ENCODE assay signal across 17 cellular contexts in genomic region chr3:56132762-56133161, GRCh38.
DNase-seq lines count a peak whose midpoint lies in the region; ATAC-seq, FAIRE-seq and TF ChIP-seq lines count a peak whose summit lies in the region.
"Had no signal": no experiment of that assay in that cellular context is flagged by ENCODE, and none has a peak within 500 bp of the region (broad histone marks: within the 10 kb centered on the region; RNA-seq: fewer than 3 reads in every experiment).

No MANE protein-coding gene starts in this region.

- no peak overlapping the region for H3K4ac ChIP-seq in mesendoderm (ENCODE audit: low read depth, low read length)

- H3K27me3 Mint-ChIP-seq in astrocyte (ENCODE audit: low read depth, unreplicated experiment): no peaks in the 10 kb centered on the region

- no CpG with 5 or more reads among the region's 3 CpGs for WGBS in mesendoderm (ENCODE audit: extremely low coverage, insufficient coverage, low lambda C conversion rate)

- no peak overlapping the region for H2BK5ac ChIP-seq in mesendoderm (ENCODE audit: low read length)

- TF ChIP-seq CTCF in PC-3 (conservative IDR thresholded peaks at IDR 0.05; ENCODE audit: low read depth, low read length): no peak
- no peak for TF ChIP-seq CTCF in astrocyte (IDR thresholded peaks at IDR 0.05; ENCODE audit: insufficient read depth, low read depth, low read length)

- H3K27ac Mint-ChIP-seq in astrocyte (ENCODE audit: unreplicated experiment): peak overlapping the region; percentile 82

- H3F3A ChIP-seq in PC-3 (ENCODE audit: low read length, unreplicated experiment): peaks cover 9% of the 10 kb centered on the region

- H3K9me2 ChIP-seq in PC-3 (replicated peaks; ENCODE audit: low read length): no peaks in the 10 kb centered on the region

- H3K9me3 ChIP-seq in PC-3 (ENCODE audit: low read length) (no peaks in the 10 kb centered on the region), astrocyte (ENCODE audit: insufficient read depth, low read depth, low read length) (no peaks in the 10 kb centered on the region)
- H3K9me3 ChIP-seq: HAP-1 had no signal

- H3K27ac ChIP-seq in PC-3 (ENCODE audit: low read length) (no peak overlapping the region), astrocyte (ENCODE audit: low read depth, low read length) (no peak overlapping the region), mesendoderm (ENCODE audit: low read depth, low read length) (no peak overlapping the region)
- H3K27ac ChIP-seq: C4-2B had no signal

- H3K79me1 ChIP-seq in mesendoderm (ENCODE audit: low read length): no peaks in the 10 kb centered on the region

- H3K4me1 Mint-ChIP-seq in astrocyte (ENCODE audit: low read depth, unreplicated experiment): peaks cover 52% of the 10 kb centered on the region

- POLR2A ChIA-PET in PC-3 (lab: Charles Lee; ENCODE audit: unreplicated experiment): no interaction called here

- H3K36me3 ChIP-seq in PC-3 (ENCODE audit: low read depth, low read length): no peaks in the 10 kb centered on the region
- no peaks in the 10 kb centered on the region for H3K36me3 ChIP-seq in astrocyte (ENCODE audit: insufficient read depth, low read length)
- H3K36me3 ChIP-seq in mesendoderm (ENCODE audit: control insufficient read depth, insufficient read depth, low read length): no peaks in the 10 kb centered on the region
- H3K36me3 ChIP-seq: HAP-1 had no signal

- no peak overlapping the region for H4K8ac ChIP-seq in mesendoderm (ENCODE audit: low read depth, low read length)

- no peaks in the 10 kb centered on the region for H3K36me3 Mint-ChIP-seq in astrocyte (ENCODE audit: low read depth, unreplicated experiment)

- no peaks in the 10 kb centered on the region for H3K27me3 ChIP-seq in PC-3 (ENCODE audit: low read length)
- H3K27me3 ChIP-seq in astrocyte (ENCODE audit: insufficient read depth, low read length): peaks cover 6% of the 10 kb centered on the region
- no peaks in the 10 kb centered on the region for H3K27me3 ChIP-seq in mesendoderm (ENCODE audit: insufficient read depth, low read length, poor library complexity)

- H2AFZ ChIP-seq in PC-3 (ENCODE audit: low read length) (no peak overlapping the region), astrocyte (ENCODE audit: low read depth, low read length) (no peak overlapping the region)

- peak overlapping the region; percentile 45 for H2BK120ac ChIP-seq in mesendoderm (ENCODE audit: low read depth, low read length)

- no peaks in the 10 kb centered on the region for H3K79me2 ChIP-seq in PC-3 (ENCODE audit: low read length)
- no peaks in the 10 kb centered on the region for H3K79me2 ChIP-seq in astrocyte (ENCODE audit: insufficient read depth, low read length)
- H3K79me2 ChIP-seq in mesendoderm (ENCODE audit: control insufficient read depth, insufficient read depth, low read length): no peaks in the 10 kb centered on the region

- H3K9me3 Mint-ChIP-seq in astrocyte (ENCODE audit: unreplicated experiment): no peaks in the 10 kb centered on the region

- H3K23ac ChIP-seq in mesendoderm (ENCODE audit: low read length): no peak overlapping the region

- no peak overlapping the region for H4K5ac ChIP-seq in mesendoderm (ENCODE audit: low read length)

- no peak overlapping the region for H3K4me3 Mint-ChIP-seq in astrocyte (ENCODE audit: unreplicated experiment)

- H2AK5ac ChIP-seq in mesendoderm (ENCODE audit: low read length): no peak overlapping the region

- DNase-seq in PC-3 (no peak), astrocyte (ENCODE audit: low read depth) (no peak), mesendoderm (no peak), posterior cingulate gyrus (no peak), activated gamma-delta T cell (lab: John Stamatoyannopoulos, UW) (no peak), pons (ENCODE audit: low spot score) (no peak)
- no peak for DNase-seq in stimulated activated CD4-positive, alpha-beta T cell treated with anti-CD3 and anti-CD28 coated beads, Interleukin-4, amount 100 ng/mL, for 24 hours
- DNase-seq: DMS79 treated with DMSO at 0.1 percent for 48 hours, NCI-H1092 treated with DMSO at 0.1 percent for 48 hours, NCI-H146, NCI-H2029 treated with DMSO at 0.1 percent for 48 hours, NCI-H2171, NCI-H526, SHP77 had no signal

- H3K9ac ChIP-seq in PC-3 (ENCODE audit: low read length) (no peak overlapping the region), astrocyte (ENCODE audit: low read length) (no peak overlapping the region), mesendoderm (ENCODE audit: low read length) (no peak overlapping the region)

- FAIRE-seq in astrocyte (lab: Jason Lieb, UNC): no peak
- FAIRE-seq: D721Med had no signal

- BruUV-seq in PC-3 (replicated peaks; lab: Mats Ljungman, UMichigan): no TSS peak

- peak overlapping the region; percentile 23 for H3K18ac ChIP-seq in mesendoderm (ENCODE audit: low read length)

- H3K4me3 ChIP-seq in PC-3 (ENCODE audit: low read length) (no peak overlapping the region), astrocyte (ENCODE audit: insufficient read depth, low read depth, low read length) (no peak overlapping the region), mesendoderm (ENCODE audit: low read length) (no peak overlapping the region)
- H3K4me3 ChIP-seq: HAP-1 had no signal

- CTCF ChIA-PET in PC-3 (lab: Charles Lee): interaction anchor here (0.6 kb wide), 1 partner anchor 419 kb away, joined by 3 read pairs; no protein-coding TSS in a partner anchor

- H2BK15ac ChIP-seq in mesendoderm (replicated peaks; ENCODE audit: low read depth): no peak overlapping the region

- H3K56ac ChIP-seq in mesendoderm (ENCODE audit: low read length): no peak overlapping the region

- peak overlapping the region; percentile 58; the same call in 1 of the 2 replicates for H3K4me2 ChIP-seq in PC-3 (ENCODE audit: low read length)
- peak overlapping the region; percentile 70 for H3K4me2 ChIP-seq in astrocyte (ENCODE audit: low read length)
- H3K4me2 ChIP-seq in mesendoderm (ENCODE audit: low read length): no peak overlapping the region

- H4K20me1 ChIP-seq in PC-3 (ENCODE audit: low read length) (no peaks in the 10 kb centered on the region), astrocyte (ENCODE audit: insufficient read depth, low read length) (no peaks in the 10 kb centered on the region)

- H3K4me1 ChIP-seq in PC-3 (ENCODE audit: insufficient read depth, low read length): peaks cover 41% of the 10 kb centered on the region
- H3K4me1 ChIP-seq in astrocyte (ENCODE audit: insufficient read depth, low read length): peaks cover 23% of the 10 kb centered on the region
- H3K4me1 ChIP-seq in mesendoderm (ENCODE audit: control insufficient read depth, low read depth, low read length): peaks cover 2% of the 10 kb centered on the region

- intact Hi-C loops in PC-3 (cut with micrococcal nuclease): loop anchor here (5.0 kb wide), 1 partner anchor 120 kb away; no protein-coding TSS in a partner anchor
- intact Hi-C loops in posterior cingulate gyrus (cut with DNase I): no loop called here

- no peak for ATAC-seq in PC-3
